In the genomic region with DNA sequence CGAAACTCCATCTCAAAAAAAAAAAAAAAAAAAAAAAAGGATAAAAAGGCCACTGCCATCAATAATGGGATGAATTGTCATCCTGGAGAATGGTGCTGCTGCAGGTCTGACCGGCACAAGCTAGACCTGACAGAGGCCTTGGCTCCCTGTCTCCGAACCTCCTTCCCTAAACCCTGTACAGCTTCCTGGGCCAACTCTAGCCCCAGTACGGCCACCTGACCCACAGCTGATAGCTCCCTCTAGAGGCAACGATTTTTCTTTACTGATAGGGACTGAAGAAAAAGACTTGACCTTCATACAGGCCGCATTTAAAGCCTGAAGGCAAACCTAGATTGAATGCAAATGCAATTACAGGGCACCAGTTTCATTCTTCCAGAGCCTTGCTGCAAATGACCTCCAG, we compare ENCODE assay signal across 1 cellular context.
TF ChIP-seq lines count a peak whose summit lies in the region.

No MANE protein-coding gene starts in this region.

TF ChIP-seq in HepG2, 621 proteins besides CTCF, POLR2A, EP300 and RAD21 (continues in another document):
- TF ChIP-seq ZNF776 (CRISPR knock-in tag; IDR thresholded peaks at IDR 0.05), result no peak
- no peak for TF ChIP-seq POLR2AphosphoS5 (IDR thresholded peaks at IDR 0.05; ENCODE audit: low read depth, low read length)
- TF ChIP-seq KMT2A (CRISPR knock-in tag; IDR thresholded peaks at IDR 0.05), result no peak
- TF ChIP-seq ZNF709 (CRISPR knock-in tag; IDR thresholded peaks at IDR 0.05), result no peak
- no peak for TF ChIP-seq SMARCC2 (IDR thresholded peaks at IDR 0.05)
- TF ChIP-seq, protein P1, sequence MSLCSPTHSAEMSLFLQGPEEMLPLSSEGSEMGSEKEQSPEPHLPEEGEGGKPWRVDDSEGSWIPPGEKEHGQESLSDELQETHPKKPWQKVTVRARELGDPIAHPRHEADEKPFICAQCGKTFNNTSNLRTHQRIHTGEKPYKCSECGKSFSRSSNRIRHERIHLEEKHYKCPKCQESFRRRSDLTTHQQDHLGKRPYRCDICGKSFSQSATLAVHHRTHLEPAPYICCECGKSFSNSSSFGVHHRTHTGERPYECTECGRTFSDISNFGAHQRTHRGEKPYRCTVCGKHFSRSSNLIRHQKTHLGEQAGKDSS (CRISPR knock-in tag; IDR thresholded peaks at IDR 0.05; ENCODE audit: borderline replicate concordance, low read depth), result no peak
- no peak for TF ChIP-seq PLRG1 (conservative IDR thresholded peaks at IDR 0.05)
- TF ChIP-seq, protein P2, sequence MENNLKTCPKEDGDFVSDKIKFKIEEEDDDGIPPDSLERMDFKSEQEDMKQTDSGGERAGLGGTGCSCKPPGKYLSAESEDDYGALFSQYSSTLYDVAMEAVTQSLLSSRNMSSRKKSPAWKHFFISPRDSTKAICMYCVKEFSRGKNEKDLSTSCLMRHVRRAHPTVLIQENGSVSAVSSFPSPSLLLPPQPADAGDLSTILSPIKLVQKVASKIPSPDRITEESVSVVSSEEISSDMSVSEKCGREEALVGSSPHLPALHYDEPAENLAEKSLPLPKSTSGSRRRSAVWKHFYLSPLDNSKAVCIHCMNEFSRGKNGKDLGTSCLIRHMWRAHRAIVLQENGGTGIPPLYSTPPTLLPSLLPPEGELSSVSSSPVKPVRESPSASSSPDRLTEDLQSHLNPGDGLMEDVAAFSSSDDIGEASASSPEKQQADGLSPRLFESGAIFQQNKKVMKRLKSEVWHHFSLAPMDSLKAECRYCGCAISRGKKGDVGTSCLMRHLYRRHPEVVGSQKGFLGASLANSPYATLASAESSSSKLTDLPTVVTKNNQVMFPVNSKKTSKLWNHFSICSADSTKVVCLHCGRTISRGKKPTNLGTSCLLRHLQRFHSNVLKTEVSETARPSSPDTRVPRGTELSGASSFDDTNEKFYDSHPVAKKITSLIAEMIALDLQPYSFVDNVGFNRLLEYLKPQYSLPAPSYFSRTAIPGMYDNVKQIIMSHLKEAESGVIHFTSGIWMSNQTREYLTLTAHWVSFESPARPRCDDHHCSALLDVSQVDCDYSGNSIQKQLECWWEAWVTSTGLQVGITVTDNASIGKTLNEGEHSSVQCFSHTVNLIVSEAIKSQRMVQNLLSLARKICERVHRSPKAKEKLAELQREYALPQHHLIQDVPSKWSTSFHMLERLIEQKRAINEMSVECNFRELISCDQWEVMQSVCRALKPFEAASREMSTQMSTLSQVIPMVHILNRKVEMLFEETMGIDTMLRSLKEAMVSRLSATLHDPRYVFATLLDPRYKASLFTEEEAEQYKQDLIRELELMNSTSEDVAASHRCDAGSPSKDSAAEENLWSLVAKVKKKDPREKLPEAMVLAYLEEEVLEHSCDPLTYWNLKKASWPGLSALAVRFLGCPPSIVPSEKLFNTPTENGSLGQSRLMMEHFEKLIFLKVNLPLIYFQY (CRISPR knock-in tag; IDR thresholded peaks at IDR 0.05; ENCODE audit: borderline replicate concordance), result peak; percentile 26; the same call in 1 of the 2 replicates
- TF ChIP-seq ZNF850 (CRISPR knock-in tag; conservative IDR thresholded peaks at IDR 0.05), result no peak
- TF ChIP-seq, protein P3, sequence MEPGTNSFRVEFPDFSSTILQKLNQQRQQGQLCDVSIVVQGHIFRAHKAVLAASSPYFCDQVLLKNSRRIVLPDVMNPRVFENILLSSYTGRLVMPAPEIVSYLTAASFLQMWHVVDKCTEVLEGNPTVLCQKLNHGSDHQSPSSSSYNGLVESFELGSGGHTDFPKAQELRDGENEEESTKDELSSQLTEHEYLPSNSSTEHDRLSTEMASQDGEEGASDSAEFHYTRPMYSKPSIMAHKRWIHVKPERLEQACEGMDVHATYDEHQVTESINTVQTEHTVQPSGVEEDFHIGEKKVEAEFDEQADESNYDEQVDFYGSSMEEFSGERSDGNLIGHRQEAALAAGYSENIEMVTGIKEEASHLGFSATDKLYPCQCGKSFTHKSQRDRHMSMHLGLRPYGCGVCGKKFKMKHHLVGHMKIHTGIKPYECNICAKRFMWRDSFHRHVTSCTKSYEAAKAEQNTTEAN (CRISPR knock-in tag; conservative IDR thresholded peaks at IDR 0.05), result no peak
- TF ChIP-seq THYN1 (CRISPR knock-in tag; IDR thresholded peaks at IDR 0.05; ENCODE audit: borderline replicate concordance, low read depth), result no peak
- TF ChIP-seq, protein P4, sequence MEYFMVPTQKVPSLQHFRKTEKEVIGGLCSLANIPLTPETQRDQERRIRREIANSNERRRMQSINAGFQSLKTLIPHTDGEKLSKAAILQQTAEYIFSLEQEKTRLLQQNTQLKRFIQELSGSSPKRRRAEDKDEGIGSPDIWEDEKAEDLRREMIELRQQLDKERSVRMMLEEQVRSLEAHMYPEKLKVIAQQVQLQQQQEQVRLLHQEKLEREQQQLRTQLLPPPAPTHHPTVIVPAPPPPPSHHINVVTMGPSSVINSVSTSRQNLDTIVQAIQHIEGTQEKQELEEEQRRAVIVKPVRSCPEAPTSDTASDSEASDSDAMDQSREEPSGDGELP (IDR thresholded peaks at IDR 0.05; ENCODE audit: borderline replicate concordance, low read depth), result peak; percentile 39; the same call in 1 of the 2 replicates
- TF ChIP-seq, protein P5, sequence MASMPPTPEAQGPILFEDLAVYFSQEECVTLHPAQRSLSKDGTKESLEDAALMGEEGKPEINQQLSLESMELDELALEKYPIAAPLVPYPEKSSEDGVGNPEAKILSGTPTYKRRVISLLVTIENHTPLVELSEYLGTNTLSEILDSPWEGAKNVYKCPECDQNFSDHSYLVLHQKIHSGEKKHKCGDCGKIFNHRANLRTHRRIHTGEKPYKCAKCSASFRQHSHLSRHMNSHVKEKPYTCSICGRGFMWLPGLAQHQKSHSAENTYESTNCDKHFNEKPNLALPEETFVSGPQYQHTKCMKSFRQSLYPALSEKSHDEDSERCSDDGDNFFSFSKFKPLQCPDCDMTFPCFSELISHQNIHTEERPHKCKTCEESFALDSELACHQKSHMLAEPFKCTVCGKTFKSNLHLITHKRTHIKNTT (CRISPR knock-in tag; IDR thresholded peaks at IDR 0.05), result no peak
- peak; percentile 45; the same call in 1 of the 2 replicates for TF ChIP-seq KDM2A (CRISPR knock-in tag; IDR thresholded peaks at IDR 0.05; ENCODE audit: borderline replicate concordance, low read depth)
- TF ChIP-seq ZFP62 (CRISPR knock-in tag; IDR thresholded peaks at IDR 0.05), result no peak
- TF ChIP-seq CCAR2 (optimal IDR thresholded peaks at IDR 0.05; ENCODE audit: low read depth, low read length), result no peak
- TF ChIP-seq FOXA3 (CRISPR knock-in tag; IDR thresholded peaks at IDR 0.05), result 0 out of 2 replicates have a peak, but pooled peaks have one; percentile 5
- TF ChIP-seq, protein P6, sequence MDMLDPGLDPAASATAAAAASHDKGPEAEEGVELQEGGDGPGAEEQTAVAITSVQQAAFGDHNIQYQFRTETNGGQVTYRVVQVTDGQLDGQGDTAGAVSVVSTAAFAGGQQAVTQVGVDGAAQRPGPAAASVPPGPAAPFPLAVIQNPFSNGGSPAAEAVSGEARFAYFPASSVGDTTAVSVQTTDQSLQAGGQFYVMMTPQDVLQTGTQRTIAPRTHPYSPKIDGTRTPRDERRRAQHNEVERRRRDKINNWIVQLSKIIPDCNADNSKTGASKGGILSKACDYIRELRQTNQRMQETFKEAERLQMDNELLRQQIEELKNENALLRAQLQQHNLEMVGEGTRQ (IDR thresholded peaks at IDR 0.05; ENCODE audit: low read depth, low read length), result no peak
- TF ChIP-seq, protein P6 (CRISPR knock-in tag; IDR thresholded peaks at IDR 0.05; ENCODE audit: borderline replicate concordance), result peak; percentile 23; the same call in 1 of the 2 replicates
- TF ChIP-seq, protein P7, sequence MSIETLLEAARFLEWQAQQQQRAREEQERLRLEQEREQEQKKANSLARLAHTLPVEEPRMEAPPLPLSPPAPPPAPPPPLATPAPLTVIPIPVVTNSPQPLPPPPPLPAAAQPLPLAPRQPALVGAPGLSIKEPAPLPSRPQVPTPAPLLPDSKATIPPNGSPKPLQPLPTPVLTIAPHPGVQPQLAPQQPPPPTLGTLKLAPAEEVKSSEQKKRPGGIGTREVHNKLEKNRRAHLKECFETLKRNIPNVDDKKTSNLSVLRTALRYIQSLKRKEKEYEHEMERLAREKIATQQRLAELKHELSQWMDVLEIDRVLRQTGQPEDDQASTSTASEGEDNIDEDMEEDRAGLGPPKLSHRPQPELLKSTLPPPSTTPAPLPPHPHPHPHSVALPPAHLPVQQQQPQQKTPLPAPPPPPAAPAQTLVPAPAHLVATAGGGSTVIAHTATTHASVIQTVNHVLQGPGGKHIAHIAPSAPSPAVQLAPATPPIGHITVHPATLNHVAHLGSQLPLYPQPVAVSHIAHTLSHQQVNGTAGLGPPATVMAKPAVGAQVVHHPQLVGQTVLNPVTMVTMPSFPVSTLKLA (IDR thresholded peaks at IDR 0.05), result no peak
- peak; percentile 90; the same call in 1 of the 2 replicates for TF ChIP-seq GZF1 (CRISPR knock-in tag; IDR thresholded peaks at IDR 0.05)
- TF ChIP-seq SALL2 (CRISPR knock-in tag; IDR thresholded peaks at IDR 0.05), result no peak
- TF ChIP-seq TEAD3 (CRISPR knock-in tag; optimal IDR thresholded peaks at IDR 0.05; ENCODE audit: borderline replicate concordance), result peak; percentile 81
- TF ChIP-seq SMAD3 (CRISPR knock-in tag; IDR thresholded peaks at IDR 0.05), result no peak
- TF ChIP-seq, protein P8, sequence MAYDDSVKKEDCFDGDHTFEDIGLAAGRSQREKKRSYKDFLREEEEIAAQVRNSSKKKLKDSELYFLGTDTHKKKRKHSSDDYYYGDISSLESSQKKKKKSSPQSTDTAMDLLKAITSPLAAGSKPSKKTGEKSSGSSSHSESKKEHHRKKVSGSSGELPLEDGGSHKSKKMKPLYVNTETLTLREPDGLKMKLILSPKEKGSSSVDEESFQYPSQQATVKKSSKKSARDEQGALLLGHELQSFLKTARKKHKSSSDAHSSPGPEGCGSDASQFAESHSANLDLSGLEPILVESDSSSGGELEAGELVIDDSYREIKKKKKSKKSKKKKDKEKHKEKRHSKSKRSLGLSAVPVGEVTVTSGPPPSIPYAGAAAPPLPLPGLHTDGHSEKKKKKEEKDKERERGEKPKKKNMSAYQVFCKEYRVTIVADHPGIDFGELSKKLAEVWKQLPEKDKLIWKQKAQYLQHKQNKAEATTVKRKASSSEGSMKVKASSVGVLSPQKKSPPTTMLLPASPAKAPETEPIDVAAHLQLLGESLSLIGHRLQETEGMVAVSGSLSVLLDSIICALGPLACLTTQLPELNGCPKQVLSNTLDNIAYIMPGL (CRISPR knock-in tag; IDR thresholded peaks at IDR 0.05; ENCODE audit: borderline replicate concordance in 1 of 2, low read depth in 1 of 2), result peak in 1 of 2 experiments; percentile 48; a peak in 1 of 4 replicates
- TF ChIP-seq ZNF749 (CRISPR knock-in tag; IDR thresholded peaks at IDR 0.05; ENCODE audit: borderline replicate concordance), result no peak
- TF ChIP-seq, protein P9, sequence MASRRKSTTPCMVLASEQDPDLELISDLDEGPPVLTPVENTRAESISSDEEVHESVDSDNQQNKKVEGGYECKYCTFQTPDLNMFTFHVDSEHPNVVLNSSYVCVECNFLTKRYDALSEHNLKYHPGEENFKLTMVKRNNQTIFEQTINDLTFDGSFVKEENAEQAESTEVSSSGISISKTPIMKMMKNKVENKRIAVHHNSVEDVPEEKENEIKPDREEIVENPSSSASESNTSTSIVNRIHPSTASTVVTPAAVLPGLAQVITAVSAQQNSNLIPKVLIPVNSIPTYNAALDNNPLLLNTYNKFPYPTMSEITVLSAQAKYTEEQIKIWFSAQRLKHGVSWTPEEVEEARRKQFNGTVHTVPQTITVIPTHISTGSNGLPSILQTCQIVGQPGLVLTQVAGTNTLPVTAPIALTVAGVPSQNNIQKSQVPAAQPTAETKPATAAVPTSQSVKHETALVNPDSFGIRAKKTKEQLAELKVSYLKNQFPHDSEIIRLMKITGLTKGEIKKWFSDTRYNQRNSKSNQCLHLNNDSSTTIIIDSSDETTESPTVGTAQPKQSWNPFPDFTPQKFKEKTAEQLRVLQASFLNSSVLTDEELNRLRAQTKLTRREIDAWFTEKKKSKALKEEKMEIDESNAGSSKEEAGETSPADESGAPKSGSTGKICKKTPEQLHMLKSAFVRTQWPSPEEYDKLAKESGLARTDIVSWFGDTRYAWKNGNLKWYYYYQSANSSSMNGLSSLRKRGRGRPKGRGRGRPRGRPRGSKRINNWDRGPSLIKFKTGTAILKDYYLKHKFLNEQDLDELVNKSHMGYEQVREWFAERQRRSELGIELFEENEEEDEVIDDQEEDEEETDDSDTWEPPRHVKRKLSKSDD (CRISPR knock-in tag; IDR thresholded peaks at IDR 0.05; ENCODE audit: low read depth), result no peak
- TF ChIP-seq KDM4B (CRISPR knock-in tag; IDR thresholded peaks at IDR 0.05), result no peak
- no peak for TF ChIP-seq NR2F2 (IDR thresholded peaks at IDR 0.05; ENCODE audit: borderline replicate concordance, low read depth)
- no peak for TF ChIP-seq AKAP8 (CRISPR knock-in tag; IDR thresholded peaks at IDR 0.05)
- TF ChIP-seq CEBPB (IDR thresholded peaks at IDR 0.05; ENCODE audit: borderline replicate concordance, low read depth, low read length), result no peak
- TF ChIP-seq, protein P10, sequence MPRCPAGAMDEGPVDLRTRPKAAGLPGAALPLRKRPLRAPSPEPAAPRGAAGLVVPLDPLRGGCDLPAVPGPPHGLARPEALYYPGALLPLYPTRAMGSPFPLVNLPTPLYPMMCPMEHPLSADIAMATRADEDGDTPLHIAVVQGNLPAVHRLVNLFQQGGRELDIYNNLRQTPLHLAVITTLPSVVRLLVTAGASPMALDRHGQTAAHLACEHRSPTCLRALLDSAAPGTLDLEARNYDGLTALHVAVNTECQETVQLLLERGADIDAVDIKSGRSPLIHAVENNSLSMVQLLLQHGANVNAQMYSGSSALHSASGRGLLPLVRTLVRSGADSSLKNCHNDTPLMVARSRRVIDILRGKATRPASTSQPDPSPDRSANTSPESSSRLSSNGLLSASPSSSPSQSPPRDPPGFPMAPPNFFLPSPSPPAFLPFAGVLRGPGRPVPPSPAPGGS (CRISPR knock-in tag; IDR thresholded peaks at IDR 0.05), result no peak
- TF ChIP-seq KAT8 (CRISPR knock-in tag; IDR thresholded peaks at IDR 0.05), result no peak
- TF ChIP-seq NFE2L1 (CRISPR knock-in tag; IDR thresholded peaks at IDR 0.05; ENCODE audit: borderline replicate concordance), result no peak
- no peak for TF ChIP-seq ZNF143 (CRISPR knock-in tag; IDR thresholded peaks at IDR 0.05)
- no peak for TF ChIP-seq KDM5B (CRISPR knock-in tag; IDR thresholded peaks at IDR 0.05; ENCODE audit: borderline replicate concordance)
- no peak for TF ChIP-seq BCL6 (CRISPR knock-in tag; IDR thresholded peaks at IDR 0.05)
- TF ChIP-seq ZNF724P (CRISPR knock-in tag; IDR thresholded peaks at IDR 0.05; ENCODE audit: borderline replicate concordance), result no peak
- peak; percentile 64 for TF ChIP-seq XRCC5 (optimal IDR thresholded peaks at IDR 0.05; ENCODE audit: low read length)
- TF ChIP-seq ZNF816 (CRISPR knock-in tag; IDR thresholded peaks at IDR 0.05; ENCODE audit: borderline replicate concordance), result no peak
- no peak for TF ChIP-seq CREM (IDR thresholded peaks at IDR 0.05)
- TF ChIP-seq CREM (CRISPR knock-in tag; IDR thresholded peaks at IDR 0.05), result no peak
